In genomic region chr3:59388555-59389280, GRCh38 we compare ENCODE assay signal across 9 cellular contexts.
DNase-seq lines count a peak whose midpoint lies in the region; ATAC-seq and TF ChIP-seq lines count a peak whose summit lies in the region.
"Had no signal": no experiment of that assay in that cellular context is flagged by ENCODE, and none has a peak within 500 bp of the region (broad histone marks: within the 10 kb centered on the region; RNA-seq: fewer than 3 reads in every experiment).

No MANE protein-coding gene starts in this region.

- H3K27me3 ChIP-seq in GM06990 (replicated peaks; ENCODE audit: control insufficient read depth, insufficient read depth, low read length) (no peaks in the 10 kb centered on the region), HAP-1 (ENCODE audit: low read depth) (peaks cover 5% of the 10 kb centered on the region; the same call in 1 of the 2 replicates), prostate gland (replicated peaks; ENCODE audit: insufficient read depth) (no peaks in the 10 kb centered on the region)

- H3K4me3 ChIP-seq in GM06990 (replicated peaks; ENCODE audit: low read depth, low read length) (no peak overlapping the region), HAP-1 (no peak overlapping the region), prostate gland (no peak overlapping the region)

- peaks cover 2% of the 10 kb centered on the region for H3K36me3 Mint-ChIP-seq in activated CD8-positive, alpha-beta T cell treated with anti-CD3 and anti-CD28 coated beads, Interleukin-2, amount 10 ng/mL, durations not matched to agents 7 days and 5 days (ENCODE audit: low read depth)
- H3K36me3 Mint-ChIP-seq: mesothelial cell of epicardium had no signal

- TF ChIP-seq POLR2A in prostate gland (IDR thresholded peaks at IDR 0.05) = no peak

- peak; percentile 46 for DNase-seq in GM06990 (ENCODE audit: extremely low read depth, insufficient read length)
- no peak for DNase-seq in activated CD8-positive, alpha-beta T cell treated with anti-CD3 and anti-CD28 coated beads, Interleukin-2, amount 10 ng/mL, durations not matched to agents 7 days and 5 days
- no peak for DNase-seq in NCI-H2107 (lab: John Stamatoyannopoulos, UW)
- DNase-seq in SHP77 (lab: John Stamatoyannopoulos, UW) = no peak
- DNase-seq in HAP-1 (ENCODE audit: low spot score in 2 of 2) = no peak
- DNase-seq in prostate gland (ENCODE audit: low spot score) = no peak

- TF ChIP-seq CTCF in GM06990 (IDR thresholded peaks at IDR 0.05; ENCODE audit: insufficient read depth, low read length, poor library complexity, severe bottlenecking) = no peak
- no peak for TF ChIP-seq CTCF in prostate gland (IDR thresholded peaks at IDR 0.05)

- ATAC-seq in GM19328 (IDR thresholded peaks at IDR 0.05; ENCODE audit: unreplicated experiment) (peak; percentile 42), HG03103 (IDR thresholded peaks at IDR 0.05; ENCODE audit: low read depth, unreplicated experiment) (peak; percentile 36)
- ATAC-seq in activated CD8-positive, alpha-beta T cell treated with anti-CD3 and anti-CD28 coated beads, Interleukin-2, amount 10 ng/mL, durations not matched to agents 7 days and 5 days = no peak

- H3K36me3 ChIP-seq in GM06990 (ENCODE audit: control insufficient read depth, insufficient read depth, low read length) = no peaks in the 10 kb centered on the region
- no peaks in the 10 kb centered on the region for H3K36me3 ChIP-seq in HAP-1 (replicated peaks)
- no peaks in the 10 kb centered on the region for H3K36me3 ChIP-seq in prostate gland

- 84% methylated on average over 3 of the region's 3 CpGs for WGBS in prostate gland

- intact Hi-C loops in prostate gland (cut with DNase I) = no loop called here

- no peak overlapping the region for H3K27ac ChIP-seq in prostate gland

- CTCF ChIA-PET in activated CD8-positive, alpha-beta T cell treated with anti-CD3 and anti-CD28 coated beads, Interleukin-2, amount 10 ng/mL, durations not matched to agents 7 days and 5 days (lab: Charles Lee) = no interaction called here

- peaks cover 31% of the 10 kb centered on the region for H3K4me1 Mint-ChIP-seq in activated CD8-positive, alpha-beta T cell treated with anti-CD3 and anti-CD28 coated beads, Interleukin-2, amount 10 ng/mL, durations not matched to agents 7 days and 5 days (ENCODE audit: low read depth)
- H3K4me1 Mint-ChIP-seq: mesothelial cell of epicardium had no signal

- peak overlapping the region; percentile 43 for H3K27ac Mint-ChIP-seq in activated CD8-positive, alpha-beta T cell treated with anti-CD3 and anti-CD28 coated beads, Interleukin-2, amount 10 ng/mL, durations not matched to agents 7 days and 5 days
- H3K27ac Mint-ChIP-seq: mesothelial cell of epicardium had no signal

- H3K4me3 Mint-ChIP-seq in activated CD8-positive, alpha-beta T cell treated with anti-CD3 and anti-CD28 coated beads, Interleukin-2, amount 10 ng/mL, durations not matched to agents 7 days and 5 days = no peak overlapping the region
- H3K4me3 Mint-ChIP-seq: mesothelial cell of epicardium had no signal

- peaks cover 4% of the 10 kb centered on the region for H3K9me3 Mint-ChIP-seq in activated CD8-positive, alpha-beta T cell treated with anti-CD3 and anti-CD28 coated beads, Interleukin-2, amount 10 ng/mL, durations not matched to agents 7 days and 5 days (ENCODE audit: insufficient read depth)

- no peaks in the 10 kb centered on the region for H3K9me3 ChIP-seq in HAP-1
- H3K9me3 ChIP-seq in prostate gland = no peaks in the 10 kb centered on the region

- POLR2A ChIA-PET in activated CD8-positive, alpha-beta T cell treated with anti-CD3 and anti-CD28 coated beads, Interleukin-2, amount 10 ng/mL, durations not matched to agents 7 days and 5 days (lab: Charles Lee) = no interaction called here

- H3K4me1 ChIP-seq in HAP-1 (no peaks in the 10 kb centered on the region), prostate gland (replicated peaks) (no peaks in the 10 kb centered on the region)

- no peaks in the 10 kb centered on the region for H3K27me3 Mint-ChIP-seq in activated CD8-positive, alpha-beta T cell treated with anti-CD3 and anti-CD28 coated beads, Interleukin-2, amount 10 ng/mL, durations not matched to agents 7 days and 5 days (ENCODE audit: low read depth)

- in situ Hi-C loops in HAP-1 (cut with MboI; ENCODE audit: low sequenced_read_pairs) = no loop called here
